ENCODE assay signal across 8 cellular contexts in genomic region chr14:64504310-64504896, GRCh38. TPM values are rescaled to one million over a fixed set of nuclear protein-coding genes. Genes with fewer than 3 reads are reported as not detected.
DNase-seq lines count a peak whose midpoint lies in the region; ATAC-seq and TF ChIP-seq lines count a peak whose summit lies in the region.

Gene ZBTB1, plus strand, starts transcription at chr14:64504770. Its CDS starts 16,735 bp downstream, at chr14:64521505.

- H3K4me2 ChIP-seq in Loucy (ENCODE audit: low read depth, low read length, poor library complexity, severe bottlenecking) (peak within 1 kb of the TSS; percentile 99), neural progenitor cell (peak within 1 kb of the TSS; percentile 89)

- peak; percentile 27 for ATAC-seq in GM21717 (IDR thresholded peaks at IDR 0.05; ENCODE audit: unreplicated experiment)

- H3K36me3 ChIP-seq in Loucy (ENCODE audit: insufficient read depth, low read length) = no peaks in the 10 kb centered on the region
- no peaks in the 10 kb centered on the region for H3K36me3 ChIP-seq in neural progenitor cell
- H3K36me3 ChIP-seq in stomach = no peaks in the 10 kb centered on the region

- H3K36me3 Mint-ChIP-seq in Calu3 (ENCODE audit: insufficient read depth, unreplicated experiment) (peaks cover 58% of the 10 kb centered on the region), neural progenitor cell (peaks cover 2% of the 10 kb centered on the region)

- H3K27me3 ChIP-seq in Loucy (ENCODE audit: insufficient read depth, low read length, poor library complexity, severe bottlenecking) = no peaks in the 10 kb centered on the region
- no peaks in the 10 kb centered on the region for H3K27me3 ChIP-seq in neural progenitor cell
- H3K27me3 ChIP-seq in stomach = no peaks in the 10 kb centered on the region

- H3K9me2 ChIP-seq in Loucy (replicated peaks; ENCODE audit: low read depth, low read length) = no peaks in the 10 kb centered on the region

- H4K20me1 ChIP-seq in Loucy (ENCODE audit: insufficient read depth, low read length, poor library complexity, severe bottlenecking) = peaks cover 64% of the 10 kb centered on the region
- peaks cover 32% of the 10 kb centered on the region for H4K20me1 ChIP-seq in neural progenitor cell (ENCODE audit: low read depth)

- peaks cover 85% of the 10 kb centered on the region for H3K79me2 ChIP-seq in Loucy (ENCODE audit: insufficient read depth, low read length)
- peaks cover 84% of the 10 kb centered on the region for H3K79me2 ChIP-seq in neural progenitor cell (ENCODE audit: low read depth)

- peak within 1 kb of the TSS; percentile 61 for H2AFZ ChIP-seq in Loucy (ENCODE audit: low read length)
- peak within 1 kb of the TSS; percentile 72 for H2AFZ ChIP-seq in neural progenitor cell (replicated peaks)

- H3K27ac ChIP-seq in neural progenitor cell (peak within 1 kb of the TSS; percentile 99), stomach (peak within 1 kb of the TSS; percentile 93 to 100 (median 99))

- no peaks in the 10 kb centered on the region for H3K9me3 ChIP-seq in Loucy (ENCODE audit: insufficient read depth, low read depth, low read length)
- H3K9me3 ChIP-seq in neural progenitor cell (ENCODE audit: low read depth) = no peaks in the 10 kb centered on the region
- no peaks in the 10 kb centered on the region for H3K9me3 ChIP-seq in stomach

- no peak for TF ChIP-seq CTCF in Calu3 (IDR thresholded peaks at IDR 0.05; ENCODE audit: unreplicated experiment)
- no peak for TF ChIP-seq CTCF in Loucy (conservative IDR thresholded peaks at IDR 0.05; ENCODE audit: low read length)
- TF ChIP-seq CTCF in foreskin fibroblast (IDR thresholded peaks at IDR 0.05; ENCODE audit: low read depth, low read length) = no peak
- peak; percentile 3 for TF ChIP-seq CTCF in neural progenitor cell (IDR thresholded peaks at IDR 0.05)
- TF ChIP-seq CTCF in stomach (IDR thresholded peaks at IDR 0.05) = no peak

- H3K4me1 Mint-ChIP-seq in Calu3 (ENCODE audit: low read depth, unreplicated experiment) (peaks cover 33% of the 10 kb centered on the region), neural progenitor cell (peaks cover 40% of the 10 kb centered on the region)

- H3K27me3 Mint-ChIP-seq in Calu3 (ENCODE audit: unreplicated experiment) (no peaks in the 10 kb centered on the region), neural progenitor cell (ENCODE audit: insufficient read depth, low read depth) (peaks cover 2% of the 10 kb centered on the region)

- TF ChIP-seq EP300 in stomach (IDR thresholded peaks at IDR 0.05) = no peak

- intact Hi-C loops in Calu3 (cut with micrococcal nuclease; ENCODE audit: unreplicated experiment) (no loop called here), stomach (cut with DNase I; ENCODE audit: low total_unique reads) (no loop called here)

- CTCF ChIA-PET in Calu3 (lab: Charles Lee) = no interaction called here

- H3K9me3 Mint-ChIP-seq in Calu3 (ENCODE audit: low read depth, unreplicated experiment) (no peaks in the 10 kb centered on the region), neural progenitor cell (no peaks in the 10 kb centered on the region)

- H3K4me3 ChIP-seq in Loucy (ENCODE audit: low read length, poor library complexity, severe bottlenecking) = peak within 1 kb of the TSS; percentile 80
- H3K4me3 ChIP-seq in foreskin fibroblast (ENCODE audit: low read depth in 1 of 2, low read length in 2 of 2) = peak within 1 kb of the TSS; percentile 52 to 91
- peak within 1 kb of the TSS; percentile 80 for H3K4me3 ChIP-seq in neural progenitor cell
- H3K4me3 ChIP-seq in stomach = peak within 1 kb of the TSS; percentile 60 to 88 (median 72)

- TF ChIP-seq POLR2A in stomach (IDR thresholded peaks at IDR 0.05) = peak in 1 of 4 donors; percentile 74

- H3K27ac Mint-ChIP-seq in Calu3 (ENCODE audit: unreplicated experiment) (peak within 1 kb of the TSS; percentile 99), neural progenitor cell (peak within 1 kb of the TSS; percentile 98)

- H3K4me1 ChIP-seq in Loucy (ENCODE audit: insufficient read depth, low read length, poor library complexity, severe bottlenecking) (peaks cover 60% of the 10 kb centered on the region), neural progenitor cell (peaks cover 36% of the 10 kb centered on the region), stomach (peaks cover 47 to 76% (median 62%) of the 10 kb centered on the region in 4 donors)

- H3F3A ChIP-seq in Loucy (ENCODE audit: low read depth) = peaks cover 10% of the 10 kb centered on the region; the same call in 1 of the 2 replicates
- H3F3A ChIP-seq in neural progenitor cell (ENCODE audit: low read depth) = peaks cover 31% of the 10 kb centered on the region

- peak; percentile 82 for DNase-seq in Calu3
- DNase-seq in SIG-M5 (lab: John Stamatoyannopoulos, UW) = peak; percentile 39
- DNase-seq in activated gamma-delta T cell treated with Interleukin-2 at 50 U/mL for 16 hours = peak; percentile 87
- peak; percentile 90 to 94 for DNase-seq in foreskin fibroblast
- DNase-seq in neural progenitor cell (ENCODE audit: low spot score) = peak; percentile 94
- peak; percentile 83 for DNase-seq in stomach

- H3K9ac ChIP-seq in Loucy (ENCODE audit: low read depth, low read length, poor library complexity, severe bottlenecking) (peak within 1 kb of the TSS; percentile 98), neural progenitor cell (peak within 1 kb of the TSS; percentile 85)

- BruUV-seq in Calu3 (replicated peaks; lab: Mats Ljungman, UMichigan) = no TSS peak

- H3K4me3 Mint-ChIP-seq in Calu3 (ENCODE audit: low read depth, unreplicated experiment) (peak within 1 kb of the TSS; percentile 82), neural progenitor cell (peak within 1 kb of the TSS; percentile 94)

- WGBS in stomach, 5 donors = 0 to 1% (median 1%) methylated on average over 42 to 62 of the region's 63 CpGs

RNA-seq across cellular contexts. Expression of gene ZBTB1, which starts in this region (rescaled TPM):
- total RNA-seq in Calu3 (2022) (28.1 and 29.4 TPM in 2 replicates), neural progenitor cell (ENCODE audit: low replicate concordance) (40.9 and 53.3 TPM in 2 replicates), stomach (100 to 1,000 TPM in 1 of 5 donors, 10 to 100 TPM in 4; 32.6 to 137 (median 44.9) TPM)
- 10 to 100 TPM in 2 of 3 donors, 1 to 10 TPM in 1; 9.8 to 14.5 (median 11.5) TPM for polyA plus RNA-seq in stomach

Comparison
In these comparisons a context has a peak if more than half of its experiments do, and no peak if none do; other contexts are left out.
1. Peak in every context shown above with its lines: DNase-seq, ATAC-seq, H3K4me3 ChIP-seq and H3K27ac ChIP-seq.
2. DNase-seq: peak in every context shown above with its lines; median percentile 94 in neural progenitor cell; 92 in foreskin fibroblast; 87 in activated gamma-delta T cell treated with Interleukin-2 at 50 U/mL for 16 hours; 83 in stomach; 82 in Calu3; 39 in SIG-M5.